Comparison of ENCODE assay signal across 26 cellular contexts in the genomic region with DNA sequence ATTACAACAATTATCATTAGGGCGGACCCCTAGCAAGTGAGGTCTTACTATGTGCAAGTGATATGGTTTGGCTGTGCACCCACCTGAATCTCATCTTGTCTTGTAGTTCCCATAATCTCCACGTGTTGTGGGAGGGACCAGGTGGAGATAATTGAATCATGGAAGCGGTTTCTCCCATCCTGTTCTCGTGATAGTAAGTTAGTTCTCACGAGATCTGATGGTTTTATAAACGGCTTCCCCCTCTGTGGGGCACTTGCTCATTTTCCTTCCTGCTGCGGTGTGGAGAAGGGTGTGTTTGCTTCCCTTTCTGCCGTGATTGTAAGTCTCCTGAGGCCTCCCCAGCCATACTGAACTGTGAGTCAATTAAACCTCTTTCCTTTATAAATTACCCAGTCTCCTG.
"Had no signal": no experiment of that assay in that cellular context is flagged by ENCODE, and none has a peak within 500 bp of the region (broad histone marks: within the 10 kb centered on the region; RNA-seq: fewer than 3 reads in every experiment).

No MANE protein-coding gene starts in this region.

- H3K27me3 Mint-ChIP-seq: activated naive CD8-positive, alpha-beta T cell; dendritic cell treated with granulocyte-macrophage colony-stimulating factor and Interleukin-4, amounts not matched to agents 40 ng/mL and 50 ng/mL, for 4 days had no signal

- H3K4me3 Mint-ChIP-seq: activated CD4-positive, alpha-beta T cell treated with anti-CD3 and anti-CD28 coated beads, Interleukin-2, amount 10 ng/mL, durations not matched to agents 7 days and 5 days; activated CD8-positive, alpha-beta T cell treated with anti-CD3 and anti-CD28 coated beads for 36 hours; activated naive CD8-positive, alpha-beta T cell; activated T-cell treated with anti-CD3 and anti-CD28 coated beads, Interleukin-2, amount 50 U/mL, for 4 hours; activated T-helper 17 cell treated with anti-CD3 and anti-CD28 coated beads, Interleukin-2, amount 50 U/mL, for 72 hours; central memory CD8-positive, alpha-beta T cell; dendritic cell treated with granulocyte-macrophage colony-stimulating factor and Interleukin-4, amounts not matched to agents 40 ng/mL and 50 ng/mL, for 4 days; endodermal cell had no signal

- H3K27ac Mint-ChIP-seq: activated CD4-positive, alpha-beta T cell treated with anti-CD3 and anti-CD28 coated beads, Interleukin-2, amount 10 ng/mL, durations not matched to agents 7 days and 5 days; activated CD8-positive, alpha-beta T cell treated with anti-CD3 and anti-CD28 coated beads for 36 hours; activated naive CD8-positive, alpha-beta T cell; activated T-helper 17 cell treated with anti-CD3 and anti-CD28 coated beads, Interleukin-2, amount 50 U/mL, for 72 hours; dendritic cell treated with granulocyte-macrophage colony-stimulating factor and Interleukin-4, amounts not matched to agents 40 ng/mL and 50 ng/mL, for 4 days; endodermal cell had no signal

- H3K4me3 ChIP-seq: coronary artery, dorsolateral prefrontal cortex, heart left ventricle had no signal

- DNase-seq: activated CD4-positive, alpha-beta T cell treated with anti-CD3 and anti-CD28 coated beads for 1 hour; activated CD4-positive, alpha-beta T cell treated with anti-CD3 and anti-CD28 coated beads for 4 hours; activated CD4-positive, alpha-beta T cell treated with anti-CD3 and anti-CD28 coated beads, Interleukin-2, amount 10 ng/mL, durations not matched to agents 7 days and 5 days; activated CD4-positive, alpha-beta T cell treated with anti-CD3 and anti-CD28 coated beads, Interleukin-2, amount 50 U/mL, for 4 hours; activated CD8-positive, alpha-beta memory T cell treated with anti-CD3 and anti-CD28 coated beads for 24 hours; activated CD8-positive, alpha-beta T cell treated with anti-CD3 and anti-CD28 coated beads for 36 hours; activated effector memory CD4-positive, alpha-beta T cell treated with Interleukin-2 at 50 U/mL for 16 hours; activated gamma-delta T cell treated with Interleukin-2 at 50 U/mL for 16 hours; activated naive CD4-positive, alpha-beta T cell treated with anti-CD3 and anti-CD28 coated beads, Interleukin-2, amount 50 U/mL, for 16 hours; activated naive CD4-positive, alpha-beta T cell treated with Interleukin-2 at 50 U/mL for 16 hours; activated T-cell treated with anti-CD3 and anti-CD28 coated beads, Interleukin-2, amount 50 U/mL, for 4 hours; amniotic stem cell; anterior cingulate cortex; brain microvascular endothelial cell; dorsolateral prefrontal cortex; effector memory CD4-positive, alpha-beta T cell; endodermal cell; foreskin fibroblast; glutamatergic neuron; heart left ventricle; T-helper 2 cell had no signal

- H3K4me1 Mint-ChIP-seq: activated CD4-positive, alpha-beta T cell treated with anti-CD3 and anti-CD28 coated beads, Interleukin-2, amount 10 ng/mL, durations not matched to agents 7 days and 5 days; activated T-helper 17 cell treated with anti-CD3 and anti-CD28 coated beads, Interleukin-2, amount 50 U/mL, for 72 hours; central memory CD8-positive, alpha-beta T cell had no signal

- H3K9me3 Mint-ChIP-seq: central memory CD8-positive, alpha-beta T cell had no signal
